ENCODE assay signal across 8 cellular contexts in genomic region chr7:9302436-9302835, GRCh38.
"Had no signal": no experiment of that assay in that cellular context is flagged by ENCODE, and none has a peak within 500 bp of the region (broad histone marks: within the 10 kb centered on the region; RNA-seq: fewer than 3 reads in every experiment).

No MANE protein-coding gene starts in this region.

- DNase-seq: GM23248, GOT3, H7, H9, HCEC 1CT, HFFc6 had no signal

- H3K36me3 ChIP-seq: HAP-1 had no signal

- H3K9me3 ChIP-seq: HAP-1 had no signal

- H3K4me1 ChIP-seq: HAP-1 had no signal

- H3K27ac ChIP-seq: GM23248 had no signal

- H3K4me3 ChIP-seq: GM23248, GM23338, HAP-1 had no signal

- H3K4me2 ChIP-seq: GM23338 had no signal

- H3K9ac ChIP-seq: GM23248 had no signal

- H2AFZ ChIP-seq: GM23248, GM23338 had no signal
